In genomic region chr7:57245206-57245605, GRCh38 we compare ENCODE assay signal across 21 cellular contexts.
DNase-seq lines count a peak whose midpoint lies in the region; ATAC-seq, FAIRE-seq and TF ChIP-seq lines count a peak whose summit lies in the region.
"Had no signal": no experiment of that assay in that cellular context is flagged by ENCODE, and none has a peak within 500 bp of the region (broad histone marks: within the 10 kb centered on the region; RNA-seq: fewer than 3 reads in every experiment).

No MANE protein-coding gene starts in this region.

- in situ Hi-C loops in HepG2 (cut with HindIII; ENCODE audit: extremely low pct_ligation_motif_present, low pct_unique_long_range_greater_than_20kb) = no loop called here
- in situ Hi-C loops in GM23248 (cut with MboI) = no loop called here

- H3K27me3 ChIP-seq in liver (ENCODE audit: control insufficient read depth in 4 of 4, insufficient read depth in 4 of 4, low read length in 3 of 4) (no peaks in the 10 kb centered on the region), HepG2 (ENCODE audit: control insufficient read depth in 1 of 2, insufficient read depth in 2 of 2, low read length in 2 of 2) (no peaks in the 10 kb centered on the region), spleen (replicated peaks in 1 of 7) (no peaks in the 10 kb centered on the region), GM23248 (replicated peaks; ENCODE audit: insufficient read depth) (no peaks in the 10 kb centered on the region)
- H3K27me3 ChIP-seq: BLaER1 treated with 17β-estradiol and CSF1 and Interleukin-3, amounts not matched to agents 10 nM and 100 nM had no signal

- TF ChIP-seq RAD21 in liver (IDR thresholded peaks at IDR 0.05) = no peak
- no peak for TF ChIP-seq RAD21 in HepG2 (CRISPR knock-in tag; IDR thresholded peaks at IDR 0.05)

- H2AFZ ChIP-seq in HepG2 (ENCODE audit: low read length) (no peak overlapping the region), GM23248 (no peak overlapping the region)

- H3K4me2 ChIP-seq in HepG2 (ENCODE audit: low read depth, low read length) (no peak overlapping the region), GM23248 (ENCODE audit: unreplicated experiment) (no peak overlapping the region)
- H3K4me2 ChIP-seq: A549; BLaER1 treated with 17β-estradiol and CSF1 and Interleukin-3, amounts not matched to agents 10 nM and 100 nM had no signal

- TF ChIP-seq CTCF in liver (IDR thresholded peaks at IDR 0.05; ENCODE audit: low read depth, low read length, missing input control) (no peak), HepG2 (CRISPR knock-in tag; IDR thresholded peaks at IDR 0.05) (no peak), spleen (IDR thresholded peaks at IDR 0.05 in 8 of 11, conservative IDR thresholded peaks at IDR 0.05 in 3 of 11) (no peak)

- no peak for FAIRE-seq in HepG2 (lab: Jason Lieb, UNC)
- FAIRE-seq: A549, D721Med, G401.6, GM12891, GM19239 had no signal

- CTCF ChIA-PET in HepG2 (lab: Yijun Ruan, JAX; ENCODE audit: low intra/inter-chr PET ratio, low total read pairs) = no interaction called here

- no peak for ATAC-seq in HepG2
- ATAC-seq: A549; CD8-positive, alpha-beta T cell had no signal

- intact Hi-C loops in HepG2 (cut with micrococcal nuclease; ENCODE audit: unreplicated experiment) = no loop called here
- intact Hi-C loops in posterior vena cava (cut with DNase I) = no loop called here
- intact Hi-C loops in spleen (cut with DNase I; ENCODE audit: low total_unique reads) = no loop called here

- TF ChIP-seq EP300 in HepG2 (IDR thresholded peaks at IDR 0.05; ENCODE audit: low read depth in 2 of 2, low read length in 2 of 2) (no peak), HepG2 (CRISPR knock-in tag; IDR thresholded peaks at IDR 0.05; ENCODE audit: borderline replicate concordance) (no peak)

- POLR2A ChIA-PET in HepG2 (lab: Yijun Ruan, JAX) = no interaction called here

- H3K4me1 ChIP-seq in liver (ENCODE audit: control insufficient read depth in 4 of 4, insufficient read depth in 4 of 4, low read length in 3 of 4) (no peaks in the 10 kb centered on the region), HepG2 (ENCODE audit: insufficient read depth, low read length) (no peaks in the 10 kb centered on the region), spleen (no peaks in the 10 kb centered on the region), GM23248 (ENCODE audit: insufficient read depth) (no peaks in the 10 kb centered on the region)
- H3K4me1 ChIP-seq: A549; BLaER1 treated with 17β-estradiol and CSF1 and Interleukin-3, amounts not matched to agents 10 nM and 100 nM; Caco-2 had no signal

- TF ChIP-seq POLR2A in HepG2 (IDR thresholded peaks at IDR 0.05; ENCODE audit: insufficient read depth in 1 of 2, low read depth in 2 of 2, low read length in 2 of 2) (no peak), spleen (IDR thresholded peaks at IDR 0.05) (no peak)

- DNase-seq in HepG2 (ENCODE audit: low spot score) (no peak), posterior vena cava (ENCODE audit: low spot score) (peak; percentile 31), spleen (peak; percentile 50), cerebellar cortex (ENCODE audit: low spot score) (no peak), GM23248 (no peak)
- DNase-seq: AML-193; Caco-2; Calu3; CD4-positive, alpha-beta T cell; CD8-positive, alpha-beta T cell; DMS79 treated with DMSO at 0.1 percent for 48 hours; GF-D8 had no signal

- H3K9me3 ChIP-seq in liver (ENCODE audit: control insufficient read depth in 4 of 4, low read length in 3 of 4) (peaks cover 11 to 32% (median 14%) of the 10 kb centered on the region in 4 donors), HepG2 (ENCODE audit: low read length) (peaks cover 93% of the 10 kb centered on the region), spleen (peaks cover 0 to 100% (median 92%) of the 10 kb centered on the region in 8 donors), GM23248 (ENCODE audit: low read depth) (no peaks in the 10 kb centered on the region)

- H3K4me3 ChIP-seq in liver (ENCODE audit: low read depth in 1 of 3, low read length in 3 of 3) = peak overlapping the region in 2 of 3 donors; percentile 14 to 23
- no peak overlapping the region for H3K4me3 ChIP-seq in HepG2 (replicated peaks in 1 of 3; ENCODE audit: insufficient read depth in 1 of 3, low read depth in 2 of 3, low read length in 3 of 3)
- H3K4me3 ChIP-seq in spleen = no peak overlapping the region
- no peak overlapping the region for H3K4me3 ChIP-seq in GM23248
- H3K4me3 ChIP-seq: A549; BLaER1 treated with 17β-estradiol and CSF1 and Interleukin-3, amounts not matched to agents 10 nM and 100 nM had no signal

- H3K36me3 ChIP-seq in liver (ENCODE audit: control insufficient read depth in 4 of 4, insufficient read depth in 3 of 4, low read depth in 1 of 4, low read length in 3 of 4) (no peaks in the 10 kb centered on the region), HepG2 (replicated peaks in 1 of 2; ENCODE audit: control insufficient read depth in 1 of 2, insufficient read depth in 2 of 2, low read length in 2 of 2) (no peaks in the 10 kb centered on the region), spleen (no peaks in the 10 kb centered on the region), GM23248 (ENCODE audit: low read depth) (no peaks in the 10 kb centered on the region)
- H3K36me3 ChIP-seq: BLaER1 treated with 17β-estradiol and CSF1 and Interleukin-3, amounts not matched to agents 10 nM and 100 nM had no signal

- no peaks in the 10 kb centered on the region for H3K79me2 ChIP-seq in HepG2 (ENCODE audit: insufficient read depth, low read length)
- no peaks in the 10 kb centered on the region for H3K79me2 ChIP-seq in GM23248 (ENCODE audit: insufficient read depth)

- H3K9ac ChIP-seq in liver (ENCODE audit: low read depth in 1 of 2, low read length in 2 of 2) (no peak overlapping the region), HepG2 (ENCODE audit: insufficient read depth, low read depth, low read length) (no peak overlapping the region), GM23248 (no peak overlapping the region)
- H3K9ac ChIP-seq: BLaER1 treated with 17β-estradiol and CSF1 and Interleukin-3, amounts not matched to agents 10 nM and 100 nM had no signal

- no TSS peak for BruUV-seq in HepG2 (replicated peaks; lab: Mats Ljungman, UMichigan)

- H3K9me2 ChIP-seq in GM23248 (ENCODE audit: insufficient read depth) = no peaks in the 10 kb centered on the region

- H4K20me1 ChIP-seq in HepG2 (ENCODE audit: insufficient read depth, low read length) = no peaks in the 10 kb centered on the region
- no peaks in the 10 kb centered on the region for H4K20me1 ChIP-seq in GM23248 (ENCODE audit: insufficient read depth)
- H4K20me1 ChIP-seq: BLaER1 treated with 17β-estradiol and CSF1 and Interleukin-3, amounts not matched to agents 10 nM and 100 nM had no signal

- 71% methylated on average over 4 of the region's 4 CpGs for WGBS in liver
- 17% methylated on average over 2 of the region's 4 CpGs for WGBS in HepG2 (ENCODE audit: low lambda C conversion rate)
- 79 to 88% (median 82%) methylated on average over 4 of the region's 4 CpGs for WGBS in spleen, 5 donors
- 28 to 42% methylated on average over 3 to 4 of the region's 4 CpGs for WGBS in GM23248 (ENCODE audit: low coverage in 1 of 2, low lambda C conversion rate in 2 of 2, missing lambda C conversion rate in 2 of 2), 2 experiments

- no peaks in the 10 kb centered on the region for H3F3A ChIP-seq in GM23248 (ENCODE audit: insufficient read depth)

- H3K27ac ChIP-seq in liver (ENCODE audit: low read depth in 1 of 2, low read length in 2 of 2) = no peak overlapping the region
- H3K27ac ChIP-seq in HepG2 (ENCODE audit: extremely low read length, insufficient read depth, low read length) = no peak overlapping the region
- no peak overlapping the region for H3K27ac ChIP-seq in spleen
- no peak overlapping the region for H3K27ac ChIP-seq in GM23248
- H3K27ac ChIP-seq: 22Rv1; A549; BLaER1 treated with 17β-estradiol and CSF1 and Interleukin-3, amounts not matched to agents 10 nM and 100 nM; C4-2B had no signal

TF ChIP-seq in liver, 16 proteins besides CTCF, POLR2A, EP300 and RAD21:
- TF ChIP-seq HNF4A (conservative IDR thresholded peaks at IDR 0.05) (no peak), FOXA1 (IDR thresholded peaks at IDR 0.05) (no peak), RXRA (IDR thresholded peaks at IDR 0.05) (no peak), FOXA2 (IDR thresholded peaks at IDR 0.05) (no peak), MAX (IDR thresholded peaks at IDR 0.05) (no peak), YY1 (IDR thresholded peaks at IDR 0.05) (no peak), JUND (IDR thresholded peaks at IDR 0.05) (no peak)
TF ChIP-seq in liver: peak in this region for 0.

TF ChIP-seq in HepG2, 621 proteins besides CTCF, POLR2A, EP300 and RAD21:
- TF ChIP-seq NFATC3 (CRISPR knock-in tag; IDR thresholded peaks at IDR 0.05) (no peak), NFKB2 (CRISPR knock-in tag; IDR thresholded peaks at IDR 0.05; ENCODE audit: borderline replicate concordance) (no peak), ATF5 (CRISPR knock-in tag; IDR thresholded peaks at IDR 0.05; ENCODE audit: low read depth) (no peak), TEAD2 (CRISPR knock-in tag; IDR thresholded peaks at IDR 0.05) (no peak), KMT2B (CRISPR knock-in tag; IDR thresholded peaks at IDR 0.05) (no peak)

Comparison
In these comparisons a context has a peak if more than half of its experiments do, and no peak if none do; other contexts are left out.
1. H3K4me3 ChIP-seq: peak in liver (2 of 3); none in HepG2 (0 of 3), spleen (0 of 8) and GM23248 (single experiment).
2. DNase-seq: peak in posterior vena cava (single experiment) and spleen (single experiment); none in HepG2 (single experiment), cerebellar cortex (single experiment) and GM23248 (single experiment).